21 cellular contexts compared by ENCODE assay signal in the genomic region with DNA sequence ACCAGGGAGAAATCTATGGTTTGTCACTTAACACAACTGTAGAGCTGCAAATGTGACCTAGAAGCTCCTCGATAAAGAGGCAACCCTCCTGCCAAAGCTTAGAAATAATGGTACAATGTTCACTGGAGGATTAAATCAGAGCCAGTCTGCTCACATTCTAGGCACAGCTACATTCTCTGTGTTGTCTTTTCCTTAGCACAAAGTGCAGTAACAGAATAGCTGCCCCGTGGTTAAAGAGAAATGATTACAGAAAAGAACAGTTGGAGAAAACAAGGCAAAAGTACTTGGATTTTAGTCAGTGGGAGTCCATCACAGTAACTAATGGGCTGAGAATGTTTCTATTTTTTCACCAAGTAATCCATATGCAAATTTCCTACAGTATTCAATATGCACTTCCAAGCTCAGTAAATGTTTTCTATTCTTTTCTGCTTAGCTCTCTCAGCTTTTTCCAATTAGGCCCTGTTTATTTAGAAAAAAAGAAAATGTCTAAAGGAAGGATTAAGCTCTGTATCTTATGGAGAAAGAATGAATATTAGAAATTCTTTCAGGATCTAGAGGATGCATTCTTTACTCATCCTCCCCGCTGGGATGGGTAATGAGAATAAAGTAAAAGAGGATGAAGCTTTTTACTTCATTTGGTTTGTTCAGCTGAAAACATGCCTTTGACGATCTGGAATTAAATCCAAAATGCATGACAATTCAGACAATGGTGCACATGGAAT.
DNase-seq lines count a peak whose midpoint lies in the region; ATAC-seq and TF ChIP-seq lines count a peak whose summit lies in the region.
"Had no signal": no experiment of that assay in that cellular context is flagged by ENCODE, and none has a peak within 500 bp of the region (broad histone marks: within the 10 kb centered on the region; RNA-seq: fewer than 3 reads in every experiment).

No MANE protein-coding gene starts in this region.

- H3K4me3 Mint-ChIP-seq in endodermal cell: no peak overlapping the region
- H3K4me3 Mint-ChIP-seq: activated CD4-positive, alpha-beta T cell treated with anti-CD3 and anti-CD28 coated beads for 36 hours; activated CD8-positive, alpha-beta memory T cell treated with anti-CD3 and anti-CD28 coated beads, Interleukin-2, amount 10 ng/mL, durations not matched to agents 7 days and 5 days; activated naive CD8-positive, alpha-beta T cell; activated T-helper 1 cell treated with anti-CD3 and anti-CD28 coated beads, Interleukin-12 subunit alpha, Interleukin-12 subunit beta, Interleukin-2, Interleukin-4 antibody, amounts not matched to agents 30 ng/mL and 10 ng/mL and 1 ng/mL, durations not matched to agents 14 hours and 24 hours and 36 hours; naive B cell; stimulated activated effector memory CD8-positive, alpha-beta T cell treated with anti-CD3 and anti-CD28 coated beads, Interleukin-12 subunit alpha, Interleukin-12 subunit beta, amount 100 ng/mL, for 72 hours had no signal

- intact Hi-C loops in spleen (cut with DNase I; ENCODE audit: low total_unique reads): no loop called here

- DNase-seq in H7: peak; percentile 3
- DNase-seq in endodermal cell: no peak
- no peak for DNase-seq in spleen
- no peak for DNase-seq in ACHN
- DNase-seq in omental fat pad (ENCODE audit: low spot score): no peak
- DNase-seq in NCI-H187 treated with DMSO at 0.1 percent for 48 hours (lab: John Stamatoyannopoulos, UW): no peak
- DNase-seq: activated CD8-positive, alpha-beta memory T cell treated with anti-CD3 and anti-CD28 coated beads, Interleukin-2, amount 10 ng/mL, durations not matched to agents 7 days and 5 days; AML-193; COR-L47; kidney glomerular epithelial cell; MM.1S; naive B cell; NCI-H146; testis had no signal

- H3K4me1 ChIP-seq in endodermal cell (ENCODE audit: control insufficient read depth, insufficient read depth, low read length) (no peaks in the 10 kb centered on the region), spleen (peaks cover 0 to 4% (median 0%) of the 10 kb centered on the region in 6 donors)
- H3K4me1 ChIP-seq: gastroesophageal sphincter had no signal

- no peak for TF ChIP-seq POLR2A in spleen (IDR thresholded peaks at IDR 0.05)

- H3K36me3 Mint-ChIP-seq in endodermal cell (ENCODE audit: low read depth): no peaks in the 10 kb centered on the region
- H3K36me3 Mint-ChIP-seq: activated CD8-positive, alpha-beta memory T cell treated with anti-CD3 and anti-CD28 coated beads, Interleukin-2, amount 10 ng/mL, durations not matched to agents 7 days and 5 days; activated naive CD8-positive, alpha-beta T cell; naive B cell; stimulated activated effector memory CD8-positive, alpha-beta T cell treated with anti-CD3 and anti-CD28 coated beads, Interleukin-12 subunit alpha, Interleukin-12 subunit beta, amount 100 ng/mL, for 72 hours had no signal

- TF ChIP-seq CTCF in endodermal cell (conservative IDR thresholded peaks at IDR 0.05) (no peak), spleen (IDR thresholded peaks at IDR 0.05 in 8 of 11, conservative IDR thresholded peaks at IDR 0.05 in 3 of 11) (no peak), omental fat pad (IDR thresholded peaks at IDR 0.05) (no peak)

- H3K27me3 Mint-ChIP-seq in endodermal cell (ENCODE audit: insufficient read depth): no peaks in the 10 kb centered on the region
- H3K27me3 Mint-ChIP-seq: activated CD4-positive, alpha-beta T cell treated with anti-CD3 and anti-CD28 coated beads for 36 hours; activated naive CD8-positive, alpha-beta T cell had no signal

- WGBS in endodermal cell (ENCODE audit: insufficient coverage in 1 of 2, insufficient read length in 1 of 2), 2 experiments: 39 to 45% methylated on average over 4 of the region's 4 CpGs
- WGBS in spleen, 5 donors: 50 to 68% (median 65%) methylated on average over 4 of the region's 4 CpGs

- no peak overlapping the region for H3K9ac ChIP-seq in endodermal cell (ENCODE audit: extremely low read depth, low read length, poor library complexity, severe bottlenecking)

- no peaks in the 10 kb centered on the region for H3K9me3 Mint-ChIP-seq in endodermal cell
- H3K9me3 Mint-ChIP-seq: activated T-helper 1 cell treated with anti-CD3 and anti-CD28 coated beads, Interleukin-12 subunit alpha, Interleukin-12 subunit beta, Interleukin-2, Interleukin-4 antibody, amounts not matched to agents 30 ng/mL and 10 ng/mL and 1 ng/mL, durations not matched to agents 14 hours and 24 hours and 36 hours; stimulated activated effector memory CD8-positive, alpha-beta T cell treated with anti-CD3 and anti-CD28 coated beads, Interleukin-12 subunit alpha, Interleukin-12 subunit beta, amount 100 ng/mL, for 72 hours had no signal

- H3K27me3 ChIP-seq in H7 (ENCODE audit: control insufficient read depth, insufficient read depth, low read length) (no peaks in the 10 kb centered on the region), endodermal cell (ENCODE audit: control insufficient read depth, insufficient read depth, low read length, poor library complexity, severe bottlenecking) (no peaks in the 10 kb centered on the region), spleen (replicated peaks in 1 of 7) (no peaks in the 10 kb centered on the region)
- H3K27me3 ChIP-seq: gastroesophageal sphincter, testis had no signal

- ATAC-seq in omental fat pad (ENCODE audit: low FRiP score): no peak
- ATAC-seq: activated CD8-positive, alpha-beta memory T cell treated with anti-CD3 and anti-CD28 coated beads, Interleukin-2, amount 10 ng/mL, durations not matched to agents 7 days and 5 days; esophagus mucosa; gastroesophageal sphincter had no signal

- H3K9me3 ChIP-seq in endodermal cell (ENCODE audit: control insufficient read depth, low read length) (no peaks in the 10 kb centered on the region), spleen (no peaks in the 10 kb centered on the region)
- H3K9me3 ChIP-seq: gastroesophageal sphincter, testis had no signal

- no peak overlapping the region for H3K4me3 ChIP-seq in H7 (ENCODE audit: insufficient read depth, low read depth, low read length)
- no peak overlapping the region for H3K4me3 ChIP-seq in endodermal cell (ENCODE audit: low read length)
- H3K4me3 ChIP-seq in spleen: no peak overlapping the region
- H3K4me3 ChIP-seq: gastroesophageal sphincter, testis had no signal

- H3K27ac Mint-ChIP-seq in endodermal cell: peak overlapping the region; percentile 33
- H3K27ac Mint-ChIP-seq: activated CD4-positive, alpha-beta T cell treated with anti-CD3 and anti-CD28 coated beads for 36 hours; activated CD8-positive, alpha-beta memory T cell treated with anti-CD3 and anti-CD28 coated beads, Interleukin-2, amount 10 ng/mL, durations not matched to agents 7 days and 5 days; activated T-helper 1 cell treated with anti-CD3 and anti-CD28 coated beads, Interleukin-12 subunit alpha, Interleukin-12 subunit beta, Interleukin-2, Interleukin-4 antibody, amounts not matched to agents 30 ng/mL and 10 ng/mL and 1 ng/mL, durations not matched to agents 14 hours and 24 hours and 36 hours; naive B cell; stimulated activated effector memory CD8-positive, alpha-beta T cell treated with anti-CD3 and anti-CD28 coated beads, Interleukin-12 subunit alpha, Interleukin-12 subunit beta, amount 100 ng/mL, for 72 hours had no signal

- peak overlapping the region; percentile 57 for H3K27ac ChIP-seq in angular gyrus (ENCODE audit: low read depth, low read length)
- peak overlapping the region; percentile 25 for H3K27ac ChIP-seq in endodermal cell (ENCODE audit: low read depth, low read length)
- H3K27ac ChIP-seq in spleen: peak overlapping the region in 5 of 8 donors; percentile 15 to 47 (median 26)
- H3K27ac ChIP-seq: gastroesophageal sphincter had no signal

- H3K4me1 Mint-ChIP-seq in endodermal cell: peaks cover 36% of the 10 kb centered on the region
- H3K4me1 Mint-ChIP-seq: activated CD8-positive, alpha-beta memory T cell treated with anti-CD3 and anti-CD28 coated beads, Interleukin-2, amount 10 ng/mL, durations not matched to agents 7 days and 5 days; naive B cell; stimulated activated effector memory CD8-positive, alpha-beta T cell treated with anti-CD3 and anti-CD28 coated beads, Interleukin-12 subunit alpha, Interleukin-12 subunit beta, amount 100 ng/mL, for 72 hours had no signal

- H3K36me3 ChIP-seq in H7 (replicated peaks; ENCODE audit: control insufficient read depth, insufficient read depth, low read length) (no peaks in the 10 kb centered on the region), endodermal cell (ENCODE audit: control insufficient read depth, insufficient read depth, low read length) (no peaks in the 10 kb centered on the region), spleen (no peaks in the 10 kb centered on the region)
- H3K36me3 ChIP-seq: gastroesophageal sphincter had no signal

- in situ Hi-C loops in ACHN (cut with HindIII; ENCODE audit: low pct_ligation_motif_present, low pct_unique_long_range_greater_than_20kb, low sequenced_read_pairs): no loop called here
